8 cellular contexts compared by ENCODE assay signal in genomic region chr6:136823128-136823660, GRCh38. TPM values are rescaled to one million over a fixed set of nuclear protein-coding genes. Genes with fewer than 3 reads are reported as not detected.
DNase-seq lines count a peak whose midpoint lies in the region; ATAC-seq, FAIRE-seq and TF ChIP-seq lines count a peak whose summit lies in the region.

No MANE protein-coding gene starts in this region.

- 70% methylated on average over 7 of the region's 31 CpGs for WGBS in A549 (ENCODE audit: missing lambda C conversion rate)

- intact Hi-C loops in mucosa of descending colon (cut with DNase I, micrococcal nuclease), result no loop called here

- H3K4me3 ChIP-seq in A549 (peak overlapping the region; percentile 73), cardiac fibroblast (replicated peaks in 1 of 2; ENCODE audit: low read depth in 2 of 2, low read length in 2 of 2) (peak overlapping the region; percentile 70 to 79), mucosa of descending colon (peak overlapping the region; percentile 71)
- H3K4me3 ChIP-seq in Jurkat, Clone E6-1 (ENCODE audit: low read length), result peak overlapping the region; percentile 66

- ATAC-seq in A549 (no peak; a peak in 1 of 6 replicates), mucosa of descending colon (no peak)

- TF ChIP-seq RAD21 in A549 (conservative IDR thresholded peaks at IDR 0.05 in 1 of 2, IDR thresholded peaks at IDR 0.05 in 1 of 2), result no peak

- peak overlapping the region; percentile 87 to 97 for H3K27ac ChIP-seq in A549

- H3K4me1 ChIP-seq in A549, result no peaks in the 10 kb centered on the region
- H3K4me1 ChIP-seq in mucosa of descending colon (ENCODE audit: low read depth), result peaks cover 12% of the 10 kb centered on the region

- TF ChIP-seq CTCF in A549 (IDR thresholded peaks at IDR 0.05) (no peak), cardiac fibroblast (IDR thresholded peaks at IDR 0.05; ENCODE audit: low read depth, low read length) (no peak), mucosa of descending colon (IDR thresholded peaks at IDR 0.05) (no peak)

- DNase-seq in A549 (ENCODE audit: low read depth in 1 of 2, low spot score in 1 of 2), result no peak
- no peak for DNase-seq in Jurkat, Clone E6-1 (ENCODE audit: low read depth, low spot score)
- no peak for DNase-seq in cardiac fibroblast (ENCODE audit: low read depth in 2 of 2)
- peak in 2 of 3 donors; percentile 44 to 45 for DNase-seq in mucosa of descending colon
- DNase-seq in activated gamma-delta T cell treated with Interleukin-2 at 50 U/mL for 16 hours, result no peak
- DNase-seq in H4 (ENCODE audit: low spot score), result no peak
- no peak for DNase-seq in middle frontal gyrus (ENCODE audit: extremely low spot score, low spot score)
- no peak for DNase-seq in SHP77 treated with DMSO at 0.1 percent for 48 hours (lab: John Stamatoyannopoulos, UW)

- peak overlapping the region; percentile 88 for H3K4me2 ChIP-seq in A549

- CTCF ChIA-PET in A549 (lab: Yijun Ruan, JAX), result interaction anchor here (0.9 to 1.4 kb wide), 5 partner anchors 12 to 190 kb away, joined by 3 to 4 read pairs (median 3); partner anchors contain the start of genes MAP3K5 and SLC35D3

- no peak for TF ChIP-seq POLR2A in A549 (IDR thresholded peaks at IDR 0.05; ENCODE audit: low read length)

- FAIRE-seq in A549 (lab: Jason Lieb, UNC), result no peak

- H3K36me3 ChIP-seq in mucosa of descending colon (ENCODE audit: low read depth), result no peaks in the 10 kb centered on the region

- H3K9me3 ChIP-seq in A549 (no peaks in the 10 kb centered on the region), mucosa of descending colon (no peaks in the 10 kb centered on the region)

- TF ChIP-seq EP300 in A549 (IDR thresholded peaks at IDR 0.05), result no peak

- POLR2A ChIA-PET in A549 (lab: Yijun Ruan, JAX), result interaction anchor here (0.6 to 1.0 kb wide), 2 partner anchors 27 to 190 kb away, joined by 3 read pairs; no protein-coding TSS in a partner anchor

TF ChIP-seq in A549, 52 proteins besides CTCF, POLR2A, EP300 and RAD21:
- TF ChIP-seq PHF8 (IDR thresholded peaks at IDR 0.05; ENCODE audit: borderline replicate concordance, low read depth), result no peak
- TF ChIP-seq SMC3 (IDR thresholded peaks at IDR 0.05), result no peak
- TF ChIP-seq CHD2 (IDR thresholded peaks at IDR 0.05; ENCODE audit: low read length, partially characterized antibody), result no peak
- no peak for TF ChIP-seq CBX8 (IDR thresholded peaks at IDR 0.05)
- TF ChIP-seq FOXS1 (CRISPR knock-in tag; IDR thresholded peaks at IDR 0.05), result no peak
- no peak for TF ChIP-seq CEBPB (IDR thresholded peaks at IDR 0.05)
- TF ChIP-seq RARB (CRISPR knock-in tag; IDR thresholded peaks at IDR 0.05), result no peak
- no peak for TF ChIP-seq ZC3H11A (IDR thresholded peaks at IDR 0.05)
- TF ChIP-seq, protein P1, sequence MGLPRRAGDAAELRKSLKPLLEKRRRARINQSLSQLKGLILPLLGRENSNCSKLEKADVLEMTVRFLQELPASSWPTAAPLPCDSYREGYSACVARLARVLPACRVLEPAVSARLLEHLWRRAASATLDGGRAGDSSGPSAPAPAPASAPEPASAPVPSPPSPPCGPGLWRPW (IDR thresholded peaks at IDR 0.05), result no peak
- TF ChIP-seq USF2 (IDR thresholded peaks at IDR 0.05), result no peak
- TF ChIP-seq MAZ (IDR thresholded peaks at IDR 0.05; ENCODE audit: borderline replicate concordance, low read depth, low read length), result no peak
- TF ChIP-seq NPAS2 (CRISPR knock-in tag; IDR thresholded peaks at IDR 0.05; ENCODE audit: borderline replicate concordance), result no peak
- TF ChIP-seq, protein P2, sequence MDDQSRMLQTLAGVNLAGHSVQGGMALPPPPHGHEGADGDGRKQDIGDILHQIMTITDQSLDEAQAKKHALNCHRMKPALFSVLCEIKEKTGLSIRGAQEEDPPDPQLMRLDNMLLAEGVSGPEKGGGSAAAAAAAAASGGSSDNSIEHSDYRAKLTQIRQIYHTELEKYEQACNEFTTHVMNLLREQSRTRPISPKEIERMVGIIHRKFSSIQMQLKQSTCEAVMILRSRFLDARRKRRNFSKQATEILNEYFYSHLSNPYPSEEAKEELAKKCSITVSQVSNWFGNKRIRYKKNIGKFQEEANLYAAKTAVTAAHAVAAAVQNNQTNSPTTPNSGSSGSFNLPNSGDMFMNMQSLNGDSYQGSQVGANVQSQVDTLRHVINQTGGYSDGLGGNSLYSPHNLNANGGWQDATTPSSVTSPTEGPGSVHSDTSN (IDR thresholded peaks at IDR 0.05), result no peak
TF ChIP-seq in A549: peak in this region for 0.

RNA-seq across cellular contexts. Expression of gene PEX7, which starts 0.8 kb away (rescaled TPM):
- polyA plus RNA-seq in A549 (2011; rRNA removed) (7.3 and 9.6 TPM in 2 replicates), A549 (2017; fragmentation: RNase III; extraction: RNeasy Plus Mini Kit Qiagen cat#74134 plus additional on column Dnase treatment) (6.0 to 6.9 TPM (median 6.2 TPM) in 3 replicates)
- 3.9 and 4.6 TPM in 2 replicates for polyA plus RNA-seq in A549 (2012; cell fraction: cytosol; rRNA removed)
- 2.0 and 3.4 TPM in 2 replicates for polyA plus RNA-seq in A549 (2012; cell fraction: nucleus; rRNA removed)
- 5.2 and 5.3 TPM in 2 replicates for polyA minus RNA-seq in A549 (2011; rRNA and poly(A)+ RNA removed)
- polyA plus RNA-seq in Jurkat, Clone E6-1 (2012; ENCODE audit: insufficient read depth, insufficient read length), result 7.9 TPM
- total RNA-seq in mucosa of descending colon, result 10 to 100 TPM in 2 of 3 donors, 1 to 10 TPM in 1; 4.3 to 10.7 (median 10.2) TPM
- 7.2 and 8.2 TPM in 2 replicates for total RNA-seq in H4 (2014; rRNA removed; shearing (Covaris generic))

RNA-seq across cellular contexts. Expression of gene MAP3K5, which starts 30.9 kb away (rescaled TPM):
- polyA plus RNA-seq in A549 (2011; rRNA removed) (4.1 and 4.4 TPM in 2 replicates), A549 (2017; fragmentation: RNase III; extraction: RNeasy Plus Mini Kit Qiagen cat#74134 plus additional on column Dnase treatment) (1.8 to 2.1 TPM (median 2.1 TPM) in 3 replicates)
- 1.1 and 1.4 TPM in 2 replicates for polyA plus RNA-seq in A549 (2012; cell fraction: cytosol; rRNA removed)
- 0.91 and 1.1 TPM in 2 replicates for polyA plus RNA-seq in A549 (2012; cell fraction: nucleus; rRNA removed)
- polyA minus RNA-seq in A549 (2011; rRNA and poly(A)+ RNA removed), result 2.9 and 3.7 TPM in 2 replicates
- polyA plus RNA-seq in Jurkat, Clone E6-1 (2012; ENCODE audit: insufficient read depth, insufficient read length), result 6.6 TPM
- total RNA-seq in mucosa of descending colon, result 10 to 100 TPM; 12.6 to 18.2 (median 16.3) TPM
- total RNA-seq in H4 (2014; rRNA removed; shearing (Covaris generic)), result 2.1 and 2.2 TPM in 2 replicates

Comparison
In these comparisons a context has a peak if more than half of its experiments do, and no peak if none do; other contexts are left out.
1. DNase-seq: peak in mucosa of descending colon (2 of 3); none in A549 (0 of 2), Jurkat, Clone E6-1 (single experiment), cardiac fibroblast (0 of 2), activated gamma-delta T cell treated with Interleukin-2 at 50 U/mL for 16 hours (single experiment), H4 (single experiment), middle frontal gyrus (single experiment) and SHP77 treated with DMSO at 0.1 percent for 48 hours (single experiment).
2. Peak in every context shown above with its lines, with median percentiles within 50 percentile points of each other: H3K4me3 ChIP-seq.